In the genomic region with DNA sequence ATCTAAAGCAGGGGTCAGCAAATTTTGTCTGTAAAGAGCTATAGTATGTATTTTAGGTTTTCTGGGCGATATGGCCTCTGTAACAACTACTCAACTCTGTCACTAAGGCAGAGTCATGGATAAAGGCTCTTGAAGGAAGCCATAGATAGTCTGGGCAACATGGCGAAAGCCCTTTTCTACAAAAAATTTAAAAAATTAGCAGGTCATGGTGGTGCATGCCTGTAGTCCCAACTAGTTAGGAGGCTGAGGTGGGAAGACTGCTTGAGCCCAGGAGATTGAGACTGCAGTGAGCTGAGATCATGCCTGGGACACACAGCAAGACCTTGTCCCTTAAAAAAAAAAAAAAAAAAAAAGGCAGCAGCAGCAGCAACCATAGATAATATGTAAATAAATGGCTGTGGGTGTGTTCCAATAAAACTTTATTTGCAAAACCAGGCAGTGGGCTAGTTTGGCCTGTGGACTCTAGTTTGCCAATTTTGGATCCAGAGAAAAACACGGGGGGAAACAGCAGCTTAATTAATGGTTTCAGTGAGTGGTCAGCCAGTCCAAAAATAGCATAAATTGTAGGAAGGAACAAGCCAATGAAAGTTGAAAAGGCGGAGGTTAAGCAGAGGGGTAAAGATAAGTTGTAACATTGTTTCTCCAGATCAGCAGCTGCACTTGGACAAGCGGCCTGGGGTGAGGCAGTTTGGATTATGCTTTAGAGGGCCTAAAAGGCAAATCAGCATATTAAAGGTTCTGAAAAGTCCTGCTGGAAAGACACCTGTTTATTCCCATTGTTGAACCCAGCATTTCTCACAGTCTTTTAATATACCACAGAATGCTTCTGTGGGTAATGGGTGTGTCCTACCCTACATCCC, we compare ENCODE assay signal across 29 cellular contexts.
A peak's percentile ranks its signal among the peaks of the same experiment; 100 is the strongest.
DNase-seq lines count a peak whose midpoint lies in the region; ATAC-seq and TF ChIP-seq lines count a peak whose summit lies in the region.
"Had no signal": no experiment of that assay in that cellular context is flagged by ENCODE, and none has a peak within 500 bp of the region (broad histone marks: within the 10 kb centered on the region; RNA-seq: fewer than 3 reads in every experiment).

No MANE protein-coding gene starts in this region.

- ATAC-seq in left colon (peak; percentile 34), natural killer cell (no peak), GM18520 (IDR thresholded peaks at IDR 0.05; ENCODE audit: unreplicated experiment) (no peak)
- ATAC-seq: activated CD4-positive, CD25-positive, alpha-beta regulatory T cell treated with anti-CD3 and anti-CD28 coated beads, Interleukin-2, amount 50 U/mL, for 24 hours; body of pancreas; CD8-positive, alpha-beta T cell had no signal

- H3K27ac Mint-ChIP-seq in neural crest cell (ENCODE audit: unreplicated experiment) (peak overlapping the region; percentile 35), natural killer cell (no peak overlapping the region), osteocyte (ENCODE audit: unreplicated experiment) (no peak overlapping the region)
- H3K27ac Mint-ChIP-seq: activated CD4-positive, alpha-beta memory T cell treated with anti-CD3 and anti-CD28 coated beads, Interleukin-2, amount 10 ng/mL, durations not matched to agents 7 days and 5 days; activated naive CD4-positive, alpha-beta T cell treated with anti-CD3 and anti-CD28 coated beads for 36 hours; B cell; CD8-positive, alpha-beta T cell; nephron progenitor cell; stimulated activated naive CD8-positive, alpha-beta T cell treated with anti-CD3 and anti-CD28 coated beads, Interleukin-15, Interleukin-2, amounts not matched to agents 100 ng/mL and 50 ng/mL, for 24 hours; T-helper 1 cell treated with Interleukin-12 subunit alpha and Interleukin-12 subunit beta and Interleukin-4 antibody, amounts not matched to agents 30 μg/mL and 1 μg/mL, for 36 hours had no signal

- intact Hi-C loops in left colon (cut with DNase I, micrococcal nuclease): no loop called here
- intact Hi-C loops in natural killer cell (cut with micrococcal nuclease): no loop called here

- H3K36me3 Mint-ChIP-seq in neural crest cell (ENCODE audit: low read depth): peaks cover 10% of the 10 kb centered on the region
- H3K36me3 Mint-ChIP-seq in natural killer cell: no peaks in the 10 kb centered on the region
- no peaks in the 10 kb centered on the region for H3K36me3 Mint-ChIP-seq in osteocyte (ENCODE audit: unreplicated experiment)
- H3K36me3 Mint-ChIP-seq: CD8-positive, alpha-beta T cell had no signal

- DNase-seq in MV-4-11 (lab: John Stamatoyannopoulos, UW) (peak; percentile 15), left colon (no peak), neural crest cell (ENCODE audit: low read depth, low spot score) (no peak), natural killer cell (no peak), UCSD-AML1 (lab: John Stamatoyannopoulos, UW; ENCODE audit: unreplicated experiment) (no peak), osteocyte (ENCODE audit: extremely low spot score, unreplicated experiment) (no peak)
- DNase-seq: ACHN; activated CD4-positive, alpha-beta memory T cell treated with anti-CD3 and anti-CD28 coated beads, Interleukin-2, amount 10 ng/mL, durations not matched to agents 7 days and 5 days; activated CD8-positive, alpha-beta memory T cell treated with anti-CD3 and anti-CD28 coated beads, Interleukin-2, amount 50 U/mL, for 4 hours; activated naive CD4-positive, alpha-beta T cell treated with anti-CD3 and anti-CD28 coated beads for 36 hours; body of pancreas; CD8-positive, alpha-beta T cell; effector CD8-positive, alpha-beta T cell; NCI-H1092 treated with DMSO at 0.1 percent for 48 hours; NCI-H187; NCI-H2171 treated with DMSO at 0.1 percent for 48 hours; NCI-H510A; nephron progenitor cell; spleen; stimulated activated CD4-positive, alpha-beta T cell treated with anti-CD3 and anti-CD28 coated beads, Interleukin-2, amount 100 ng/mL, for 24 hours had no signal

- H3K27me3 Mint-ChIP-seq in neural crest cell (ENCODE audit: low read depth) (no peaks in the 10 kb centered on the region), natural killer cell (ENCODE audit: low read depth in 2 of 2) (peaks cover 12 to 26% of the 10 kb centered on the region in 2 donors), osteocyte (ENCODE audit: unreplicated experiment) (peaks cover 22% of the 10 kb centered on the region)

- TF ChIP-seq CTCF in 22Rv1 (IDR thresholded peaks at IDR 0.05) (no peak), neural crest cell (conservative IDR thresholded peaks at IDR 0.05) (no peak), natural killer cell (IDR thresholded peaks at IDR 0.05) (no peak), osteocyte (IDR thresholded peaks at IDR 0.05) (no peak)

- peak overlapping the region; percentile 61 for H3K27ac ChIP-seq in 22Rv1
- H3K27ac ChIP-seq: body of pancreas, parathyroid adenoma, SK-N-MC, thoracic aorta had no signal

- H3K9me3 Mint-ChIP-seq in neural crest cell (no peaks in the 10 kb centered on the region), natural killer cell (no peaks in the 10 kb centered on the region), osteocyte (ENCODE audit: unreplicated experiment) (no peaks in the 10 kb centered on the region)
- H3K9me3 Mint-ChIP-seq: activated CD4-positive, alpha-beta memory T cell treated with anti-CD3 and anti-CD28 coated beads, Interleukin-2, amount 10 ng/mL, durations not matched to agents 7 days and 5 days; activated naive CD4-positive, alpha-beta T cell treated with anti-CD3 and anti-CD28 coated beads for 36 hours; CD8-positive, alpha-beta T cell; stimulated activated naive CD8-positive, alpha-beta T cell treated with anti-CD3 and anti-CD28 coated beads, Interleukin-15, Interleukin-2, amounts not matched to agents 100 ng/mL and 50 ng/mL, for 24 hours; T-helper 1 cell treated with Interleukin-12 subunit alpha and Interleukin-12 subunit beta and Interleukin-4 antibody, amounts not matched to agents 30 μg/mL and 1 μg/mL, for 36 hours had no signal

- H3K4me1 Mint-ChIP-seq in neural crest cell (peaks cover 48% of the 10 kb centered on the region), natural killer cell (no peaks in the 10 kb centered on the region), osteocyte (ENCODE audit: unreplicated experiment) (no peaks in the 10 kb centered on the region)
- H3K4me1 Mint-ChIP-seq: B cell had no signal

- H3K4me3 Mint-ChIP-seq in neural crest cell (no peak overlapping the region), natural killer cell (no peak overlapping the region), osteocyte (ENCODE audit: unreplicated experiment) (no peak overlapping the region)
- H3K4me3 Mint-ChIP-seq: activated CD4-positive, alpha-beta memory T cell treated with anti-CD3 and anti-CD28 coated beads, Interleukin-2, amount 10 ng/mL, durations not matched to agents 7 days and 5 days; activated naive CD4-positive, alpha-beta T cell treated with anti-CD3 and anti-CD28 coated beads for 36 hours; B cell; CD8-positive, alpha-beta T cell; nephron progenitor cell; stimulated activated naive CD8-positive, alpha-beta T cell treated with anti-CD3 and anti-CD28 coated beads, Interleukin-15, Interleukin-2, amounts not matched to agents 100 ng/mL and 50 ng/mL, for 24 hours; T-helper 1 cell treated with Interleukin-12 subunit alpha and Interleukin-12 subunit beta and Interleukin-4 antibody, amounts not matched to agents 30 μg/mL and 1 μg/mL, for 36 hours had no signal
